8 cellular contexts compared by ENCODE assay signal in genomic region chr11:72724851-72725730, GRCh38. TPM values are rescaled to one million over a fixed set of nuclear protein-coding genes. Genes with fewer than 3 reads are reported as not detected.
DNase-seq lines count a peak whose midpoint lies in the region; ATAC-seq and TF ChIP-seq lines count a peak whose summit lies in the region.

No MANE protein-coding gene starts in this region.

- peaks cover 8% of the 10 kb centered on the region for H3K36me3 Mint-ChIP-seq in activated CD4-positive, alpha-beta T cell treated with anti-CD3 and anti-CD28 coated beads, Interleukin-2, amount 10 ng/mL, durations not matched to agents 7 days and 5 days (ENCODE audit: low read depth)

- H3K27me3 Mint-ChIP-seq in activated CD4-positive, alpha-beta T cell treated with anti-CD3 and anti-CD28 coated beads, Interleukin-2, amount 10 ng/mL, durations not matched to agents 7 days and 5 days: no peaks in the 10 kb centered on the region

- DNase-seq in AML-193 (lab: John Stamatoyannopoulos, UW) (peak; percentile 71 to 73), NCI-H526 (lab: John Stamatoyannopoulos, UW) (peak; percentile 69 to 90), choroid plexus epithelial cell (ENCODE audit: low read depth) (peak; percentile 92), right lobe of liver (no peak)
- DNase-seq in activated CD4-positive, alpha-beta T cell treated with anti-CD3 and anti-CD28 coated beads, Interleukin-2, amount 10 ng/mL, durations not matched to agents 7 days and 5 days: peak; percentile 87
- peak; percentile 59 to 69 (median 68) for DNase-seq in stimulated activated CD4-positive, alpha-beta T cell treated with anti-CD3 and anti-CD28 coated beads, TNF-alpha, amount 100 ng/mL, for 48 hours (ENCODE audit: low read depth in 3 of 3)

- no peak for TF ChIP-seq POLR2A in right lobe of liver (IDR thresholded peaks at IDR 0.05)

- H3K4me1 ChIP-seq in HEK293 (ENCODE audit: control insufficient read depth, insufficient read depth, low read length) (peaks cover 5% of the 10 kb centered on the region; the same call in 1 of the 2 replicates), right lobe of liver (peaks cover 0 to 32% (median 14%) of the 10 kb centered on the region in 4 donors)

- peak overlapping the region; percentile 11 for H3K4me3 Mint-ChIP-seq in activated CD4-positive, alpha-beta T cell treated with anti-CD3 and anti-CD28 coated beads, Interleukin-2, amount 10 ng/mL, durations not matched to agents 7 days and 5 days

- CTCF ChIA-PET in HEK293 (lab: Yijun Ruan, JAX): interaction anchor here (0.6 to 5.9 kb wide), 41 partner anchors 10 to 1335 kb away, joined by 3 to 57 read pairs (median 4); partner anchors contain the start of genes ATG16L2 and STARD10
- CTCF ChIA-PET in activated CD4-positive, alpha-beta T cell treated with anti-CD3 and anti-CD28 coated beads, Interleukin-2, amount 10 ng/mL, durations not matched to agents 7 days and 5 days (lab: Charles Lee): interaction anchor here (0.5 to 4.2 kb wide), 33 partner anchors 9 to 520 kb away, joined by 3 to 36 read pairs (median 5); partner anchors contain the start of gene STARD10

- peak; percentile 19 to 54 (median 30) for ATAC-seq in right lobe of liver
- ATAC-seq in GM21619 (IDR thresholded peaks at IDR 0.05; ENCODE audit: unreplicated experiment): no peak

- H3K27ac Mint-ChIP-seq in activated CD4-positive, alpha-beta T cell treated with anti-CD3 and anti-CD28 coated beads, Interleukin-2, amount 10 ng/mL, durations not matched to agents 7 days and 5 days: peak overlapping the region; percentile 83

- H3K4me3 ChIP-seq in HEK293 (ENCODE audit: low read depth, low read length) (no peak overlapping the region), choroid plexus epithelial cell (ENCODE audit: low read depth, low read length) (no peak overlapping the region), right lobe of liver (no peak overlapping the region)

- TF ChIP-seq CTCF in HEK293 (tag by site-specific recombination; IDR thresholded peaks at IDR 0.05) (peak; percentile 75), choroid plexus epithelial cell (conservative IDR thresholded peaks at IDR 0.05; ENCODE audit: low read depth, low read length) (peak; percentile 93), right lobe of liver (IDR thresholded peaks at IDR 0.05) (peak; percentile 87 to 90 (median 88))

- H3K9me3 ChIP-seq in HEK293 (ENCODE audit: control insufficient read depth, insufficient read depth, low read depth, low read length) (no peaks in the 10 kb centered on the region), right lobe of liver (no peaks in the 10 kb centered on the region)

- H3K9me3 Mint-ChIP-seq in activated CD4-positive, alpha-beta T cell treated with anti-CD3 and anti-CD28 coated beads, Interleukin-2, amount 10 ng/mL, durations not matched to agents 7 days and 5 days: no peaks in the 10 kb centered on the region

- POLR2A ChIA-PET in HEK293 (lab: Yijun Ruan, JAX): interaction anchor here (0.6 to 1.1 kb wide), 4 partner anchors 57 to 227 kb away, joined by 3 to 12 read pairs (median 5); partner anchors contain the start of gene STARD10
- POLR2A ChIA-PET in activated CD4-positive, alpha-beta T cell treated with anti-CD3 and anti-CD28 coated beads, Interleukin-2, amount 10 ng/mL, durations not matched to agents 7 days and 5 days (lab: Charles Lee): interaction anchor here (0.6 to 1.0 kb wide), 2 partner anchors 90 to 102 kb away, joined by 3 to 5 read pairs; no protein-coding TSS in a partner anchor

- 33% methylated on average over 5 of the region's 9 CpGs for WGBS in right lobe of liver (ENCODE audit: insufficient coverage, low coverage, low lambda C conversion rate, missing lambda C conversion rate)

- intact Hi-C loops in right lobe of liver (cut with DNase I): loop anchor here (5.0 to 10.0 kb wide), 3 partner anchors 50 to 67 kb away; partner anchors contain the start of gene STARD10 (in 1 of the 2)

- H3K27ac ChIP-seq in HEK293 (ENCODE audit: extremely low read depth, low read depth, low read length): no peak overlapping the region
- H3K27ac ChIP-seq in right lobe of liver: no peak overlapping the region

- peaks cover 39% of the 10 kb centered on the region for H3K4me1 Mint-ChIP-seq in activated CD4-positive, alpha-beta T cell treated with anti-CD3 and anti-CD28 coated beads, Interleukin-2, amount 10 ng/mL, durations not matched to agents 7 days and 5 days

- H3K36me3 ChIP-seq in HEK293 (ENCODE audit: control insufficient read depth in 2 of 2, insufficient read depth in 1 of 2, low read length in 2 of 2) (peaks cover 0 to 20% of the 10 kb centered on the region in 2 experiments; a peak in 1 of 3 replicates), right lobe of liver (no peaks in the 10 kb centered on the region)

- H3K27me3 ChIP-seq in right lobe of liver: no peaks in the 10 kb centered on the region

TF ChIP-seq in HEK293, 187 proteins besides CTCF, POLR2A, EP300 and RAD21 (continues in another document):
- peak; percentile 29; the same call in 1 of the 2 replicates for TF ChIP-seq SP7 (tag by site-specific recombination; IDR thresholded peaks at IDR 0.05)
- TF ChIP-seq ZBTB26 (tag by site-specific recombination; optimal IDR thresholded peaks at IDR 0.05): peak; percentile 13
- peak; percentile 99 for TF ChIP-seq ZNF596 (tag by site-specific recombination; IDR thresholded peaks at IDR 0.05)
- TF ChIP-seq ZEB2 (tag by site-specific recombination; IDR thresholded peaks at IDR 0.05): peak; percentile 55; the same call in 1 of the 2 replicates
- peak; percentile 47; the same call in 1 of the 2 replicates for TF ChIP-seq KLF8 (tag by site-specific recombination; IDR thresholded peaks at IDR 0.05)
- no peak for TF ChIP-seq ZNF324 (tag by site-specific recombination; IDR thresholded peaks at IDR 0.05)
- peak; percentile 51; the same call in 1 of the 2 replicates for TF ChIP-seq ZNF2 (tag by site-specific recombination; IDR thresholded peaks at IDR 0.05)
- TF ChIP-seq SCRT2 (tag by site-specific recombination; IDR thresholded peaks at IDR 0.05): peak; percentile 81
- no peak for TF ChIP-seq ZNF146 (tag by site-specific recombination; IDR thresholded peaks at IDR 0.05)
- TF ChIP-seq ZNF366 (tag by site-specific recombination; conservative IDR thresholded peaks at IDR 0.05): peak; percentile 59
- TF ChIP-seq ZBTB10 (tag by site-specific recombination; IDR thresholded peaks at IDR 0.05): no peak
- peak; percentile 49 for TF ChIP-seq BCL6B (tag by site-specific recombination; IDR thresholded peaks at IDR 0.05)

RNA-seq across cellular contexts. Expression of gene ARAP1, which starts 27.1 kb away (rescaled TPM):
- 100 to 1,000 TPM in 1 of 2 experiments, 10 to 100 TPM in 1; 83.6 to 101 TPM for total RNA-seq in activated CD4-positive, alpha-beta T cell treated with anti-CD3 and anti-CD28 coated beads, Interleukin-2, amount 10 ng/mL, durations not matched to agents 7 days and 5 days
- 10 to 100 TPM; 32.9 to 76.7 (median 41.2) TPM for total RNA-seq in right lobe of liver

RNA-seq across cellular contexts. Expression of gene PDE2A, which starts 50.9 kb away (rescaled TPM):
- total RNA-seq in activated CD4-positive, alpha-beta T cell treated with anti-CD3 and anti-CD28 coated beads, Interleukin-2, amount 10 ng/mL, durations not matched to agents 7 days and 5 days: under 1 TPM; 0.40 to 0.48 TPM
- total RNA-seq in right lobe of liver: 10 to 100 TPM; 11.2 to 46.3 (median 22.8) TPM

Comparison
In these comparisons a context has a peak if more than half of its experiments do, and no peak if none do; other contexts are left out.
1. DNase-seq: peak in AML-193 (2 of 2), NCI-H526 (2 of 2), activated CD4-positive, alpha-beta T cell treated with anti-CD3 and anti-CD28 coated beads, Interleukin-2, amount 10 ng/mL, durations not matched to agents 7 days and 5 days (single experiment), choroid plexus epithelial cell (single experiment) and stimulated activated CD4-positive, alpha-beta T cell treated with anti-CD3 and anti-CD28 coated beads, TNF-alpha, amount 100 ng/mL, for 48 hours (3 of 3); none in right lobe of liver (0 of 3).
2. RNA of gene PDE2A, which starts 50.9 kb away (total RNA-seq): 11.2 to 46.3 TPM in right lobe of liver; 0.40 to 0.48 TPM in activated CD4-positive, alpha-beta T cell treated with anti-CD3 and anti-CD28 coated beads, Interleukin-2, amount 10 ng/mL, durations not matched to agents 7 days and 5 days; every median in the first group is over 4 times any median in the second.
3. Peak in every context shown above with its lines, with median percentiles within 50 percentile points of each other: CTCF ChIP-seq.